In the genomic region with DNA sequence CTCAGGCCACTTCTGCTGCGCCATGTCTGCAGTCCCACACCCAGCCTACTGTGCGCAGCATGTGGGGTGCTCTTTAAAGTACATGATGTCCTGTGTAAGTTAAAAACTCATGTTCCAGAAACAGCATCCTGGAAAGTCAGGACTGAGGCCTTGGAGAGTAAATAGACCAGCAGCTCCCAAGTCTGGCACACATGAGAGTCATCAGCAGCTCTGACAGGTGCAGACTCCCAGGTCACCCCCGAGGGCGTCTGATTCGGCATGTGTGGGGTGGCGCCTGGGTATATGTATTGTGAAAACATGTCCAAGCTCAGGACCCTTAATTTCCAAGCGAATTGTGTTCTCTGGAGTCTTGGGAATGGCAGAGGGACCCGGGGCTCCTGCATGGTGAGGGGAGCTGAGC, we compare ENCODE assay signal across 16 cellular contexts.
DNase-seq lines count a peak whose midpoint lies in the region; ATAC-seq and TF ChIP-seq lines count a peak whose summit lies in the region.
"Had no signal": no experiment of that assay in that cellular context is flagged by ENCODE, and none has a peak within 500 bp of the region (broad histone marks: within the 10 kb centered on the region; RNA-seq: fewer than 3 reads in every experiment).

No MANE protein-coding gene starts in this region.

- in situ Hi-C loops in gastrocnemius medialis (cut with MboI; ENCODE audit: low sequenced_read_pairs in 4 of 4), result no loop called here

- no peak overlapping the region for H3K4me3 ChIP-seq in gastrocnemius medialis
- H3K4me3 ChIP-seq in uterus, result no peak overlapping the region
- H3K4me3 ChIP-seq: BLaER1, HAP-1 had no signal

- H3K9me3 ChIP-seq in gastrocnemius medialis (no peaks in the 10 kb centered on the region), uterus (no peaks in the 10 kb centered on the region)
- H3K9me3 ChIP-seq: BLaER1, HAP-1 had no signal

- H3K27me3 ChIP-seq in gastrocnemius medialis, result no peaks in the 10 kb centered on the region
- H3K27me3 ChIP-seq in uterus, result no peaks in the 10 kb centered on the region
- H3K27me3 ChIP-seq: BLaER1 had no signal

- DNase-seq in DMS53 (lab: John Stamatoyannopoulos, UW) (peak; percentile 26), DMS53 treated with DMSO at 0.1 percent for 48 hours (lab: John Stamatoyannopoulos, UW; ENCODE audit: unreplicated experiment) (no peak), COLO668 (lab: John Stamatoyannopoulos, UW; ENCODE audit: unreplicated experiment) (peak; percentile 22), gastrocnemius medialis (peak in 1 of 2 donors; percentile 16), uterus (no peak), NCI-H1092 treated with DMSO at 0.1 percent for 48 hours (lab: John Stamatoyannopoulos, UW) (no peak)
- DNase-seq: CD4-positive, CD25-positive, alpha-beta regulatory T cell; CD8-positive, alpha-beta T cell; DMS 273 treated with DMSO at 0.1 percent for 48 hours; DND-41; GOT3; HFFc6 had no signal

- no peak overlapping the region for H3K27ac ChIP-seq in gastrocnemius medialis
- no peak overlapping the region for H3K27ac ChIP-seq in uterus
- H3K27ac ChIP-seq: 22Rv1, C4-2B had no signal

- peak; percentile 30 to 64 for ATAC-seq in gastrocnemius medialis
- ATAC-seq: CD8-positive, alpha-beta T cell had no signal

- peaks cover 15% of the 10 kb centered on the region in 2 donors for H3K4me1 ChIP-seq in gastrocnemius medialis
- H3K4me1 ChIP-seq in uterus, result no peaks in the 10 kb centered on the region
- H3K4me1 ChIP-seq: HAP-1 had no signal

- TF ChIP-seq CTCF in gastrocnemius medialis (IDR thresholded peaks at IDR 0.05 in 4 of 5, conservative IDR thresholded peaks at IDR 0.05 in 1 of 5) (no peak), uterus (IDR thresholded peaks at IDR 0.05) (no peak)

- no peak for TF ChIP-seq POLR2A in gastrocnemius medialis (IDR thresholded peaks at IDR 0.05)
- no peak for TF ChIP-seq POLR2A in uterus (IDR thresholded peaks at IDR 0.05)

- H3K36me3 ChIP-seq in gastrocnemius medialis, result no peaks in the 10 kb centered on the region
- H3K36me3 ChIP-seq in uterus, result no peaks in the 10 kb centered on the region
- H3K36me3 ChIP-seq: BLaER1, HAP-1 had no signal

- intact Hi-C loops in gastrocnemius medialis (cut with DNase I; ENCODE audit: low total_unique reads) (no loop called here), uterus (cut with DNase I; ENCODE audit: low total_unique reads) (no loop called here)

Comparison
In these comparisons a context has a peak if more than half of its experiments do, and no peak if none do; other contexts are left out.
1. DNase-seq: peak in DMS53 (single experiment) and COLO668 (single experiment); none in DMS53 treated with DMSO at 0.1 percent for 48 hours (single experiment), uterus (0 of 2) and NCI-H1092 treated with DMSO at 0.1 percent for 48 hours (single experiment).